ENCODE assay signal across 15 cellular contexts in the genomic region with DNA sequence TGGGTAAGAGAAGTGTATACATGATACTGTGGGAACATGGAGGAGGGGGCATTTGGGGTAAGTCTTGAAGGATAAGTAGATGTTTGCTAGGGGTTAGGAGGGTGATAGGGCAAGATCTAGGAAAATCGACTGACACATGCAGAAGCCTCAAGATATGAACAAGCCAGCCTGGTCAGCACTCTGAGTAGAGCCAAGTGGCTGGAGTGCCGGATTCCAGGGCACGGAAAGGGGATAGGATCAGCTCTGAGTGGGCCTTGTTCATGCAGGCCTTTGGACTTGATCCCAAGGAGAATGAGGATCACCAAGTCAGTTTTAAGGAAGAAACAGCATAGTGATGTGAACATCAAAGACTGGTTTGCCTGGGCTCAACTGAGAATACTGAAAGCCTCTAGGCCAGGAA.
"Had no signal": no experiment of that assay in that cellular context is flagged by ENCODE, and none has a peak within 500 bp of the region (broad histone marks: within the 10 kb centered on the region; RNA-seq: fewer than 3 reads in every experiment).

No MANE protein-coding gene starts in this region.

- ATAC-seq: left colon; left ventricle myocardium superior; naive thymus-derived CD8-positive, alpha-beta T cell; pancreas; stimulated activated naive CD8-positive, alpha-beta T cell treated with anti-CD3 and anti-CD28 coated beads, Interleukin-15, amount 100 ng/mL, for 72 hours had no signal

- DNase-seq: hippocampal formation; kidney glomerular epithelial cell; left colon; left ventricle myocardium superior; nucleus accumbens; right lobe of liver; stimulated activated CD4-positive, alpha-beta T cell treated with anti-CD3 and anti-CD28 coated beads, Interleukin-1b, Interleukin-23, amount 100 ng/mL, for 48 hours; stimulated activated CD4-positive, alpha-beta T cell treated with anti-CD3 and anti-CD28 coated beads, Interleukin-2, amount 100 ng/mL, for 48 hours; stimulated activated CD4-positive, alpha-beta T cell treated with anti-CD3 and anti-CD28 coated beads, Interleukin-4, amount 100 ng/mL, for 4 hours; stimulated activated CD8-positive, alpha-beta memory T cell treated with anti-CD3 and anti-CD28 coated beads, Interleukin-4, amount 100 ng/mL, for 48 hours; stimulated activated naive CD4-positive, alpha-beta T cell treated with Interleukin-2 at 50 U/mL for 16 hours; stimulated activated naive CD8-positive, alpha-beta T cell treated with anti-CD3 and anti-CD28 coated beads, Interleukin-15, amount 100 ng/mL, for 72 hours; substantia nigra had no signal
